ENCODE assay signal across 35 cellular contexts in the genomic region with DNA sequence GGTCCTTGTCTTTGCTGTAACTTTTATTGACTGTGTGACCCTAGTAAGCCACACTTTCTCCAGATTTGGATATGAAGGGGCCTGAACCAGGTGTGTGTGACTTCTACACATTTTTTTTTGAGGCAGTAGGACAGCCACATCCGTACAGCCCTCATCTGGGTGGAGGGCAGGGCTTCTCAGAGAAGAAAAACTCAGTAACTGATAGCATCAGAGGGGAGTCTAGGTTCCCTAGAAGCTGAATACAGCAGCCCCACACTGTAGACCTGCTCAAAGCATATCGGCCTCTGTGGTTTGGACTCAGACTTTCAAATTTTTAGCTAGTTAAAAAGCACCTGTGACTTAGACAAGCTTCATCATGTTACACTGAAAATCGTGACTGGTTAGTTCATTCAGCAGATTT. TPM values are rescaled to one million over a fixed set of nuclear protein-coding genes. Genes with fewer than 3 reads are reported as not detected.
"Had no signal": no experiment of that assay in that cellular context is flagged by ENCODE, and none has a peak within 500 bp of the region (broad histone marks: within the 10 kb centered on the region; RNA-seq: fewer than 3 reads in every experiment).

No MANE protein-coding gene starts in this region.

- H3K4me2 ChIP-seq: hepatocyte had no signal

- H3K9me3 ChIP-seq: adrenal gland, body of pancreas, colonic mucosa, gastrocnemius medialis had no signal

- H3K27ac ChIP-seq: adrenal gland, body of pancreas, cardiac muscle cell, colonic mucosa, esophagus muscularis mucosa, foreskin keratinocyte, gastrocnemius medialis, heart left ventricle, hepatocyte, WERI-Rb-1 had no signal

- ATAC-seq: activated CD4-positive, CD25-positive, alpha-beta regulatory T cell treated with anti-CD3 and anti-CD28 coated beads, Interleukin-2, amount 50 U/mL, for 24 hours; activated CD8-positive, alpha-beta T cell treated with anti-CD3 and anti-CD28 coated beads for 36 hours; activated naive CD8-positive, alpha-beta T cell treated with anti-CD3 and anti-CD28 coated beads, Interleukin-2, amount 50 U/mL, for 24 hours; activated T-cell treated with anti-CD3 and anti-CD28 coated beads, Interleukin-2, amount 50 U/mL, for 4 hours; body of pancreas; foreskin keratinocyte; gastrocnemius medialis; T-helper 17 cell had no signal

- H3K4me3 ChIP-seq: adrenal gland, body of pancreas, cardiac muscle cell, colonic mucosa, esophagus muscularis mucosa, gastrocnemius medialis, heart left ventricle, hepatocyte had no signal

- H3K27me3 ChIP-seq: adrenal gland, body of pancreas, cardiac muscle cell, colonic mucosa, esophagus muscularis mucosa, foreskin keratinocyte, gastrocnemius medialis, heart left ventricle, hepatocyte had no signal

- H3K79me2 ChIP-seq: hepatocyte had no signal

- H3K36me3 ChIP-seq: adrenal gland, cardiac muscle cell, colonic mucosa, esophagus muscularis mucosa, gastrocnemius medialis, heart left ventricle, WERI-Rb-1 had no signal

- DNase-seq: activated B cell treated with CpG ODN at 0.5 μM for 24 hours; activated CD4-positive, alpha-beta T cell treated with anti-CD3 and anti-CD28 coated beads for 48 hours; activated CD4-positive, alpha-beta T cell treated with anti-CD3 and anti-CD28 coated beads, Interleukin-2, amount 50 U/mL, for 1 hour; activated CD4-positive, alpha-beta T cell treated with anti-CD3 and anti-CD28 coated beads, Interleukin-2, amount 50 U/mL, for 48 hours; activated CD8-positive, alpha-beta memory T cell treated with anti-CD3 and anti-CD28 coated beads for 24 hours; activated CD8-positive, alpha-beta T cell treated with anti-CD3 and anti-CD28 coated beads for 36 hours; activated effector memory CD4-positive, alpha-beta T cell treated with anti-CD3 and anti-CD28 coated beads, Interleukin-2, amount 50 U/mL, for 16 hours; activated naive CD4-positive, alpha-beta T cell treated with anti-CD3 and anti-CD28 coated beads for 36 hours; activated naive CD8-positive, alpha-beta T cell treated with anti-CD3 and anti-CD28 coated beads for 36 hours; activated naive CD8-positive, alpha-beta T cell treated with anti-CD3 and anti-CD28 coated beads, Interleukin-2, amount 50 U/mL, for 24 hours; activated T-cell treated with anti-CD3 and anti-CD28 coated beads, Interleukin-2, amount 50 U/mL, for 4 hours; adrenal gland; amygdala; aorta; body of pancreas; central memory CD4-positive, alpha-beta T cell; cerebellar nuclear complex; colonic mucosa; effector memory CD4-positive, alpha-beta T cell; endodermal cell; erythroblast; foreskin keratinocyte; gastrocnemius medialis; glutamatergic neuron; heart left ventricle; T-helper 1 cell; T-helper 17 cell; T1000; WERI-Rb-1 had no signal

- H2AFZ ChIP-seq: hepatocyte had no signal

- H3K4me1 ChIP-seq: adrenal gland, body of pancreas, colonic mucosa, esophagus muscularis mucosa, gastrocnemius medialis, heart left ventricle had no signal

RNA-seq across cellular contexts. Expression of a gene that starts 10.8 kb away (rescaled TPM):
- total RNA-seq: activated B cell treated with CpG ODN at 0.5 μM for 24 hours; activated CD8-positive, alpha-beta T cell treated with anti-CD3 and anti-CD28 coated beads for 36 hours; activated naive CD4-positive, alpha-beta T cell treated with anti-CD3 and anti-CD28 coated beads for 36 hours; activated naive CD8-positive, alpha-beta T cell treated with anti-CD3 and anti-CD28 coated beads for 36 hours; activated T-cell treated with anti-CD3 and anti-CD28 coated beads, Interleukin-2, amount 50 U/mL, for 4 hours; activated T-helper 2 cell treated with anti-CD3 and anti-CD28 coated beads, Interferon-gamma antibody, Interleukin-2, Interleukin-4, amounts not matched to agents 10 μg/mL and 5 μg/mL and 100 μg/mL, durations not matched to agents 14 hours and 24 hours and 36 hours; adrenal gland; aorta; body of pancreas; cardiac muscle cell; colonic mucosa; dermis microvascular lymphatic vessel endothelial cell; endodermal cell; esophagus muscularis mucosa; foreskin keratinocyte; gastrocnemius medialis; heart left ventricle; hepatocyte; T-helper 17 cell had no signal
- polyA plus RNA-seq: adrenal gland, aorta, cardiac muscle cell, foreskin keratinocyte, heart left ventricle, hepatocyte had no signal
